1 cellular context compared by ENCODE assay signal in the genomic region with DNA sequence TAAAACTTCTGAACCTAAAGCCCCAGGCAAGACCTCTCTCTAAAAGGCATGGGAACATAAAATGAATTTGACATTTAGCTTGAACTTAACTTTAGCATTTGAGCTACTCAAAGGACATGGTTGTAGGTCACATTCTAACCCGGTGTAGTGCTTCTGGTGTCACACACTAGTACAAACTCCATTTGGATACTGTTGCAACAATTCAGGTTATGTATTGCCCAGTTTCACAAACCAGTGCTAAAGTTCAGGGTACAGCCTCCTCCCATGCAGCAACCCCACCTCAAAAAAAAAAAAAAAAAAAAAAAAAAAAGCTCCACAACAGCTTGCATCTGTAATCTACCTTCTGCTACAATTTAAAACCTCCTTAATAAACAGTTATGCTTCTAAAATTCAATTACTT.
TF ChIP-seq lines count a peak whose summit lies in the region.

No MANE protein-coding gene starts in this region.

TF ChIP-seq in HepG2, 621 proteins besides CTCF, POLR2A, EP300 and RAD21 (continued from another document and continues in another):
- TF ChIP-seq, protein P1, sequence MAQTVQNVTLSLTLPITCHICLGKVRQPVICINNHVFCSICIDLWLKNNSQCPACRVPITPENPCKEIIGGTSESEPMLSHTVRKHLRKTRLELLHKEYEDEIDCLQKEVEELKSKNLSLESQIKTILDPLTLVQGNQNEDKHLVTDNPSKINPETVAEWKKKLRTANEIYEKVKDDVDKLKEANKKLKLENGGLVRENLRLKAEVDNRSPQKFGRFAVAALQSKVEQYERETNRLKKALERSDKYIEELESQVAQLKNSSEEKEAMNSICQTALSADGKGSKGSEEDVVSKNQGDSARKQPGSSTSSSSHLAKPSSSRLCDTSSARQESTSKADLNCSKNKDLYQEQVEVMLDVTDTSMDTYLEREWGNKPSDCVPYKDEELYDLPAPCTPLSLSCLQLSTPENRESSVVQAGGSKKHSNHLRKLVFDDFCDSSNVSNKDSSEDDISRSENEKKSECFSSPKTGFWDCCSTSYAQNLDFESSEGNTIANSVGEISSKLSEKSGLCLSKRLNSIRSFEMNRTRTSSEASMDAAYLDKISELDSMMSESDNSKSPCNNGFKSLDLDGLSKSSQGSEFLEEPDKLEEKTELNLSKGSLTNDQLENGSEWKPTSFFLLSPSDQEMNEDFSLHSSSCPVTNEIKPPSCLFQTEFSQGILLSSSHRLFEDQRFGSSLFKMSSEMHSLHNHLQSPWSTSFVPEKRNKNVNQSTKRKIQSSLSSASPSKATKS (CRISPR knock-in tag; IDR thresholded peaks at IDR 0.05): no peak
- TF ChIP-seq SIX4 (CRISPR knock-in tag; IDR thresholded peaks at IDR 0.05) (peak; percentile 72; the same call in 1 of the 2 replicates), ZFYVE20 (CRISPR knock-in tag; IDR thresholded peaks at IDR 0.05; ENCODE audit: borderline replicate concordance, low read depth) (no peak), SSRP1 (CRISPR knock-in tag; IDR thresholded peaks at IDR 0.05) (no peak), ZNF160 (CRISPR knock-in tag; IDR thresholded peaks at IDR 0.05) (no peak), ZNF879 (CRISPR knock-in tag; IDR thresholded peaks at IDR 0.05) (no peak), GFI1 (CRISPR knock-in tag; IDR thresholded peaks at IDR 0.05; ENCODE audit: borderline replicate concordance) (0 out of 2 replicates have a peak, but pooled peaks have one; percentile 39), ETV5 (CRISPR knock-in tag; IDR thresholded peaks at IDR 0.05; ENCODE audit: borderline replicate concordance) (0 out of 2 replicates have a peak, but pooled peaks have one; percentile 29), ZNF12 (CRISPR knock-in tag; IDR thresholded peaks at IDR 0.05) (no peak), TOPORS (CRISPR knock-in tag; IDR thresholded peaks at IDR 0.05) (no peak), MEIS1 (CRISPR knock-in tag; IDR thresholded peaks at IDR 0.05; ENCODE audit: borderline replicate concordance) (no peak), AGO2 (optimal IDR thresholded peaks at IDR 0.05; ENCODE audit: low read depth, low read length) (no peak), PHF21A (CRISPR knock-in tag; IDR thresholded peaks at IDR 0.05) (peak; percentile 70), ZNF850 (CRISPR knock-in tag; conservative IDR thresholded peaks at IDR 0.05) (no peak), ZBTB20 (CRISPR knock-in tag; IDR thresholded peaks at IDR 0.05; ENCODE audit: borderline replicate concordance, low read depth) (no peak), ZNF781 (CRISPR knock-in tag; IDR thresholded peaks at IDR 0.05; ENCODE audit: borderline replicate concordance, not compliant biosample characterization) (no peak), KLF11 (CRISPR knock-in tag; IDR thresholded peaks at IDR 0.05) (no peak), KDM2A (CRISPR knock-in tag; IDR thresholded peaks at IDR 0.05; ENCODE audit: borderline replicate concordance, low read depth) (no peak), ZNF672 (CRISPR knock-in tag; IDR thresholded peaks at IDR 0.05) (no peak), KAT8 (CRISPR knock-in tag; IDR thresholded peaks at IDR 0.05) (peak; percentile 58; the same call in 1 of the 2 replicates), NFYB (CRISPR knock-in tag; IDR thresholded peaks at IDR 0.05) (no peak), CEBPG (CRISPR knock-in tag; IDR thresholded peaks at IDR 0.05) (peak; percentile 95), DPF2 (CRISPR knock-in tag; IDR thresholded peaks at IDR 0.05; ENCODE audit: borderline replicate concordance, low read depth) (peak; percentile 55; the same call in 1 of the 2 replicates), DR1 (CRISPR knock-in tag; IDR thresholded peaks at IDR 0.05) (no peak), U2AF2 (IDR thresholded peaks at IDR 0.05; ENCODE audit: low read depth, low read length) (no peak), SMC3 (IDR thresholded peaks at IDR 0.05; ENCODE audit: low read length) (peak; percentile 34), RNF2 (conservative IDR thresholded peaks at IDR 0.05; ENCODE audit: low read depth) (no peak), HNF4A (CRISPR knock-in tag; IDR thresholded peaks at IDR 0.05) (peak; percentile 99)
- TF ChIP-seq, protein P2, sequence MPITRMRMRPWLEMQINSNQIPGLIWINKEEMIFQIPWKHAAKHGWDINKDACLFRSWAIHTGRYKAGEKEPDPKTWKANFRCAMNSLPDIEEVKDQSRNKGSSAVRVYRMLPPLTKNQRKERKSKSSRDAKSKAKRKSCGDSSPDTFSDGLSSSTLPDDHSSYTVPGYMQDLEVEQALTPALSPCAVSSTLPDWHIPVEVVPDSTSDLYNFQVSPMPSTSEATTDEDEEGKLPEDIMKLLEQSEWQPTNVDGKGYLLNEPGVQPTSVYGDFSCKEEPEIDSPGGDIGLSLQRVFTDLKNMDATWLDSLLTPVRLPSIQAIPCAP (CRISPR knock-in tag; IDR thresholded peaks at IDR 0.05; ENCODE audit: low read depth): no peak
- TF ChIP-seq, protein P3, sequence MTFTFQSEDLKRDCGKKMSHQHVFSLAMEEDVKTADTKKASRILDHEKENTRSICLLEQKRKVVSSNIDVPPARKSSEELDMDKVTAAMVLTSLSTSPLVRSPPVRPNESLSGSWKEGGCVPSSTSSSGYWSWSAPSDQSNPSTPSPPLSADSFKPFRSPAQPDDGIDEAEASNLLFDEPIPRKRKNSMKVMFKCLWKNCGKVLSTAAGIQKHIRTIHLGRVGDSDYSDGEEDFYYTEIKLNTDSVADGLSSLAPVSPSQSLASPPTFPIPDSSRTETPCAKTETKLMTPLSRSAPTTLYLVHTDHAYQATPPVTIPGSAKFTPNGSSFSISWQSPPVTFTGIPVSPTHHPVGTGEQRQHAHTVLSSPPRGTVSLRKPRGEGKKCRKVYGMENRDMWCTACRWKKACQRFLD (CRISPR knock-in tag; IDR thresholded peaks at IDR 0.05; ENCODE audit: borderline replicate concordance): no peak
- TF ChIP-seq, protein P4, sequence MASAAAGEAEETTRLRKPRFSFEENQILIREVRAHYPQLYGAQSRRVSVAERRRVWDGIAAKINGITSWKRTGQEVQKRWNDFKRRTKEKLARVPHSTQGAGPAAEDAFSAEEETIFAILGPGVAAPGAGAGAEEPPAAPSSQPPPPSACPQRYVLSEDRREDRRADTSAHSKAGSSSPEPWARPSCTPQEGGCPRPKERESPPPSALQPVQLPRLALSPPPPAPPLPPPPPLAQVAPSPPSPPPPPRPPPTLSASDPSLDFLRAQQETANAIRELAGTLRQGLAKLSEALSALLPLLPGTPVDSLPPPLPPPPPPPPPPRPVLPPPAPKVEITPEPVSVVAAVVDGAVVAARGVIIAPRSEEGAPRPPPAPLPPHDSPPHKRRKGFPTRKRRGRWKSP (CRISPR knock-in tag; IDR thresholded peaks at IDR 0.05): no peak
- TF ChIP-seq, protein P5, sequence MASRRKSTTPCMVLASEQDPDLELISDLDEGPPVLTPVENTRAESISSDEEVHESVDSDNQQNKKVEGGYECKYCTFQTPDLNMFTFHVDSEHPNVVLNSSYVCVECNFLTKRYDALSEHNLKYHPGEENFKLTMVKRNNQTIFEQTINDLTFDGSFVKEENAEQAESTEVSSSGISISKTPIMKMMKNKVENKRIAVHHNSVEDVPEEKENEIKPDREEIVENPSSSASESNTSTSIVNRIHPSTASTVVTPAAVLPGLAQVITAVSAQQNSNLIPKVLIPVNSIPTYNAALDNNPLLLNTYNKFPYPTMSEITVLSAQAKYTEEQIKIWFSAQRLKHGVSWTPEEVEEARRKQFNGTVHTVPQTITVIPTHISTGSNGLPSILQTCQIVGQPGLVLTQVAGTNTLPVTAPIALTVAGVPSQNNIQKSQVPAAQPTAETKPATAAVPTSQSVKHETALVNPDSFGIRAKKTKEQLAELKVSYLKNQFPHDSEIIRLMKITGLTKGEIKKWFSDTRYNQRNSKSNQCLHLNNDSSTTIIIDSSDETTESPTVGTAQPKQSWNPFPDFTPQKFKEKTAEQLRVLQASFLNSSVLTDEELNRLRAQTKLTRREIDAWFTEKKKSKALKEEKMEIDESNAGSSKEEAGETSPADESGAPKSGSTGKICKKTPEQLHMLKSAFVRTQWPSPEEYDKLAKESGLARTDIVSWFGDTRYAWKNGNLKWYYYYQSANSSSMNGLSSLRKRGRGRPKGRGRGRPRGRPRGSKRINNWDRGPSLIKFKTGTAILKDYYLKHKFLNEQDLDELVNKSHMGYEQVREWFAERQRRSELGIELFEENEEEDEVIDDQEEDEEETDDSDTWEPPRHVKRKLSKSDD (CRISPR knock-in tag; IDR thresholded peaks at IDR 0.05; ENCODE audit: low read depth): no peak
- TF ChIP-seq, protein P6, sequence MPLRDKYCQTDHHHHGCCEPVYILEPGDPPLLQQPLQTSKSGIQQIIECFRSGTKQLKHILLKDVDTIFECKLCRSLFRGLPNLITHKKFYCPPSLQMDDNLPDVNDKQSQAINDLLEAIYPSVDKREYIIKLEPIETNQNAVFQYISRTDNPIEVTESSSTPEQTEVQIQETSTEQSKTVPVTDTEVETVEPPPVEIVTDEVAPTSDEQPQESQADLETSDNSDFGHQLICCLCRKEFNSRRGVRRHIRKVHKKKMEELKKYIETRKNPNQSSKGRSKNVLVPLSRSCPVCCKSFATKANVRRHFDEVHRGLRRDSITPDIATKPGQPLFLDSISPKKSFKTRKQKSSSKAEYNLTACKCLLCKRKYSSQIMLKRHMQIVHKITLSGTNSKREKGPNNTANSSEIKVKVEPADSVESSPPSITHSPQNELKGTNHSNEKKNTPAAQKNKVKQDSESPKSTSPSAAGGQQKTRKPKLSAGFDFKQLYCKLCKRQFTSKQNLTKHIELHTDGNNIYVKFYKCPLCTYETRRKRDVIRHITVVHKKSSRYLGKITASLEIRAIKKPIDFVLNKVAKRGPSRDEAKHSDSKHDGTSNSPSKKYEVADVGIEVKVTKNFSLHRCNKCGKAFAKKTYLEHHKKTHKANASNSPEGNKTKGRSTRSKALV (CRISPR knock-in tag; IDR thresholded peaks at IDR 0.05): no peak
- TF ChIP-seq, protein P7, sequence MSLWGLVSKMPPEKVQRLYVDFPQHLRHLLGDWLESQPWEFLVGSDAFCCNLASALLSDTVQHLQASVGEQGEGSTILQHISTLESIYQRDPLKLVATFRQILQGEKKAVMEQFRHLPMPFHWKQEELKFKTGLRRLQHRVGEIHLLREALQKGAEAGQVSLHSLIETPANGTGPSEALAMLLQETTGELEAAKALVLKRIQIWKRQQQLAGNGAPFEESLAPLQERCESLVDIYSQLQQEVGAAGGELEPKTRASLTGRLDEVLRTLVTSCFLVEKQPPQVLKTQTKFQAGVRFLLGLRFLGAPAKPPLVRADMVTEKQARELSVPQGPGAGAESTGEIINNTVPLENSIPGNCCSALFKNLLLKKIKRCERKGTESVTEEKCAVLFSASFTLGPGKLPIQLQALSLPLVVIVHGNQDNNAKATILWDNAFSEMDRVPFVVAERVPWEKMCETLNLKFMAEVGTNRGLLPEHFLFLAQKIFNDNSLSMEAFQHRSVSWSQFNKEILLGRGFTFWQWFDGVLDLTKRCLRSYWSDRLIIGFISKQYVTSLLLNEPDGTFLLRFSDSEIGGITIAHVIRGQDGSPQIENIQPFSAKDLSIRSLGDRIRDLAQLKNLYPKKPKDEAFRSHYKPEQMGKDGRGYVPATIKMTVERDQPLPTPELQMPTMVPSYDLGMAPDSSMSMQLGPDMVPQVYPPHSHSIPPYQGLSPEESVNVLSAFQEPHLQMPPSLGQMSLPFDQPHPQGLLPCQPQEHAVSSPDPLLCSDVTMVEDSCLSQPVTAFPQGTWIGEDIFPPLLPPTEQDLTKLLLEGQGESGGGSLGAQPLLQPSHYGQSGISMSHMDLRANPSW (CRISPR knock-in tag; IDR thresholded peaks at IDR 0.05; ENCODE audit: borderline replicate concordance): no peak
- TF ChIP-seq, protein P8, sequence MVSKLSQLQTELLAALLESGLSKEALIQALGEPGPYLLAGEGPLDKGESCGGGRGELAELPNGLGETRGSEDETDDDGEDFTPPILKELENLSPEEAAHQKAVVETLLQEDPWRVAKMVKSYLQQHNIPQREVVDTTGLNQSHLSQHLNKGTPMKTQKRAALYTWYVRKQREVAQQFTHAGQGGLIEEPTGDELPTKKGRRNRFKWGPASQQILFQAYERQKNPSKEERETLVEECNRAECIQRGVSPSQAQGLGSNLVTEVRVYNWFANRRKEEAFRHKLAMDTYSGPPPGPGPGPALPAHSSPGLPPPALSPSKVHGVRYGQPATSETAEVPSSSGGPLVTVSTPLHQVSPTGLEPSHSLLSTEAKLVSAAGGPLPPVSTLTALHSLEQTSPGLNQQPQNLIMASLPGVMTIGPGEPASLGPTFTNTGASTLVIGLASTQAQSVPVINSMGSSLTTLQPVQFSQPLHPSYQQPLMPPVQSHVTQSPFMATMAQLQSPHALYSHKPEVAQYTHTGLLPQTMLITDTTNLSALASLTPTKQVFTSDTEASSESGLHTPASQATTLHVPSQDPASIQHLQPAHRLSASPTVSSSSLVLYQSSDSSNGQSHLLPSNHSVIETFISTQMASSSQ (IDR thresholded peaks at IDR 0.05; ENCODE audit: low read depth): peak; percentile 57
- TF ChIP-seq, protein P8 (CRISPR knock-in tag; IDR thresholded peaks at IDR 0.05; ENCODE audit: borderline replicate concordance): peak; percentile 40; the same call in 1 of the 2 replicates
